ENCODE assay signal across 11 cellular contexts in genomic region chr19:40810160-40810559, GRCh38. TPM values are rescaled to one million over a fixed set of nuclear protein-coding genes. Genes with fewer than 3 reads are reported as not detected.
DNase-seq lines count a peak whose midpoint lies in the region; ATAC-seq, FAIRE-seq and TF ChIP-seq lines count a peak whose summit lies in the region.
"Had no signal": no experiment of that assay in that cellular context is flagged by ENCODE, and none has a peak within 500 bp of the region (broad histone marks: within the 10 kb centered on the region; RNA-seq: fewer than 3 reads in every experiment).

No MANE protein-coding gene starts in this region.

- H3K27ac Mint-ChIP-seq in activated CD4-positive, alpha-beta T cell treated with anti-CD3 and anti-CD28 coated beads, Interleukin-2, amount 10 ng/mL, durations not matched to agents 7 days and 5 days: no peak overlapping the region

- H3K27ac ChIP-seq in ascending aorta (peak overlapping the region; percentile 63 to 71), kidney (ENCODE audit: low read depth in 2 of 2, low read length in 2 of 2) (peak overlapping the region in 1 of 2 donors; percentile 14), stomach smooth muscle (ENCODE audit: low read length) (peak overlapping the region; percentile 69)

- H3K9me3 Mint-ChIP-seq in activated CD4-positive, alpha-beta T cell treated with anti-CD3 and anti-CD28 coated beads, Interleukin-2, amount 10 ng/mL, durations not matched to agents 7 days and 5 days: no peaks in the 10 kb centered on the region

- CTCF ChIA-PET in activated CD4-positive, alpha-beta T cell treated with anti-CD3 and anti-CD28 coated beads, Interleukin-2, amount 10 ng/mL, durations not matched to agents 7 days and 5 days (lab: Charles Lee): interaction anchor here (1.3 kb wide), 2 partner anchors 9 to 12 kb away, joined by 3 read pairs; no protein-coding TSS in a partner anchor

- TF ChIP-seq CTCF in ascending aorta (IDR thresholded peaks at IDR 0.05) (no peak), kidney (IDR thresholded peaks at IDR 0.05; ENCODE audit: borderline replicate concordance, extremely low read depth, insufficient read depth) (no peak)

- POLR2A ChIA-PET in activated CD4-positive, alpha-beta T cell treated with anti-CD3 and anti-CD28 coated beads, Interleukin-2, amount 10 ng/mL, durations not matched to agents 7 days and 5 days (lab: Charles Lee): no interaction called here

- peak overlapping the region; percentile 51 to 64 for H3K4me3 ChIP-seq in ascending aorta
- peak overlapping the region; percentile 19 to 42 for H3K4me3 ChIP-seq in kidney (ENCODE audit: low read length in 2 of 2)
- peak overlapping the region in 1 of 2 donors; percentile 70 for H3K4me3 ChIP-seq in stomach smooth muscle (ENCODE audit: low read length in 2 of 2)

- H3K4me1 ChIP-seq in ascending aorta (peaks cover 0 to 37% of the 10 kb centered on the region in 2 donors), kidney (ENCODE audit: control insufficient read depth in 1 of 2, insufficient read depth in 1 of 2, low read depth in 1 of 2, low read length in 2 of 2) (peaks cover 7 to 35% of the 10 kb centered on the region in 2 donors), stomach smooth muscle (ENCODE audit: control insufficient read depth, insufficient read depth, low read length) (peaks cover 51% of the 10 kb centered on the region)

- H3K9ac ChIP-seq in kidney (ENCODE audit: low read length in 2 of 2): no peak overlapping the region
- no peak overlapping the region for H3K9ac ChIP-seq in stomach smooth muscle (ENCODE audit: low read length in 2 of 2)

- no peak for ATAC-seq in HG03108 (IDR thresholded peaks at IDR 0.05; ENCODE audit: unreplicated experiment)

- peaks cover 50% of the 10 kb centered on the region for H3K36me3 Mint-ChIP-seq in activated CD4-positive, alpha-beta T cell treated with anti-CD3 and anti-CD28 coated beads, Interleukin-2, amount 10 ng/mL, durations not matched to agents 7 days and 5 days (ENCODE audit: low read depth)

- no peak for FAIRE-seq in kidney (lab: Jason Lieb, UNC)

- intact Hi-C loops in ascending aorta (cut with DNase I): loop anchor here (2.0 to 10.0 kb wide), 2 partner anchors 147 to 525 kb away; partner anchors contain the start of gene AKT2
- intact Hi-C loops in kidney (cut with DNase I): no loop called here

- no peaks in the 10 kb centered on the region for H3K27me3 ChIP-seq in ascending aorta
- no peaks in the 10 kb centered on the region for H3K27me3 ChIP-seq in stomach smooth muscle (ENCODE audit: control insufficient read depth in 1 of 2, insufficient read depth in 2 of 2, low read length in 2 of 2)

- H3K27me3 Mint-ChIP-seq in activated CD4-positive, alpha-beta T cell treated with anti-CD3 and anti-CD28 coated beads, Interleukin-2, amount 10 ng/mL, durations not matched to agents 7 days and 5 days: peaks cover 28% of the 10 kb centered on the region

- H3K36me3 ChIP-seq in ascending aorta: peaks cover 12 to 28% of the 10 kb centered on the region in 2 donors
- H3K36me3 ChIP-seq in kidney (ENCODE audit: control insufficient read depth in 1 of 2, insufficient read depth in 2 of 2, low read length in 2 of 2): peaks cover 5 to 14% of the 10 kb centered on the region in 2 donors
- peaks cover 9 to 20% of the 10 kb centered on the region in 2 donors for H3K36me3 ChIP-seq in stomach smooth muscle (ENCODE audit: control insufficient read depth in 2 of 2, insufficient read depth in 2 of 2, low read length in 2 of 2)

- no peak for DNase-seq in activated CD4-positive, alpha-beta T cell treated with anti-CD3 and anti-CD28 coated beads, Interleukin-2, amount 10 ng/mL, durations not matched to agents 7 days and 5 days
- DNase-seq in activated CD4-positive, alpha-beta T cell treated with anti-CD3 and anti-CD28 coated beads for 48 hours: no peak
- DNase-seq in ascending aorta (ENCODE audit: low spot score in 2 of 2) (no peak), kidney (no peak), NCI-H2107 treated with DMSO at 0.1 percent for 48 hours (lab: John Stamatoyannopoulos, UW; ENCODE audit: unreplicated experiment) (no peak), NCI-H2081 (lab: John Stamatoyannopoulos, UW) (no peak)
- DNase-seq: cortex of kidney had no signal

- peaks cover 68% of the 10 kb centered on the region for H3K4me1 Mint-ChIP-seq in activated CD4-positive, alpha-beta T cell treated with anti-CD3 and anti-CD28 coated beads, Interleukin-2, amount 10 ng/mL, durations not matched to agents 7 days and 5 days

- H3K9me3 ChIP-seq in ascending aorta (no peaks in the 10 kb centered on the region), kidney (ENCODE audit: control insufficient read depth in 1 of 2, low read length in 2 of 2) (no peaks in the 10 kb centered on the region), stomach smooth muscle (ENCODE audit: control insufficient read depth in 2 of 2, low read length in 2 of 2) (no peaks in the 10 kb centered on the region)

- peak overlapping the region; percentile 84 for H3K4me3 Mint-ChIP-seq in activated CD4-positive, alpha-beta T cell treated with anti-CD3 and anti-CD28 coated beads, Interleukin-2, amount 10 ng/mL, durations not matched to agents 7 days and 5 days

RNA-seq across cellular contexts. Expression of gene EGLN2, which starts 11.2 kb away (rescaled TPM):
- total RNA-seq in activated CD4-positive, alpha-beta T cell treated with anti-CD3 and anti-CD28 coated beads, Interleukin-2, amount 10 ng/mL, durations not matched to agents 7 days and 5 days: 100 to 1,000 TPM; 124 to 126 TPM
- total RNA-seq in ascending aorta (149 TPM), kidney (96.0 TPM)
- polyA plus RNA-seq in kidney (ENCODE audit: insufficient read depth, low read depth, low replicate concordance): 96.3 TPM

RNA-seq across cellular contexts. Expression of gene RAB4B, which starts 32.1 kb away (rescaled TPM):
- total RNA-seq in activated CD4-positive, alpha-beta T cell treated with anti-CD3 and anti-CD28 coated beads, Interleukin-2, amount 10 ng/mL, durations not matched to agents 7 days and 5 days: 10 to 100 TPM; 52.8 to 54.7 TPM
- total RNA-seq in ascending aorta: 56.8 TPM
- total RNA-seq in kidney: 42.1 TPM
- polyA plus RNA-seq in kidney (ENCODE audit: insufficient read depth, low read depth, low replicate concordance): 61.7 TPM

RNA-seq across cellular contexts. Expression of gene MIA, which starts 34.8 kb away (rescaled TPM):
- under 1 TPM in 1 of 2 experiments, not detected in 1; 0.89 TPM for total RNA-seq in activated CD4-positive, alpha-beta T cell treated with anti-CD3 and anti-CD28 coated beads, Interleukin-2, amount 10 ng/mL, durations not matched to agents 7 days and 5 days
- total RNA-seq in ascending aorta (not detected), kidney (6.5 TPM)
- polyA plus RNA-seq in kidney (ENCODE audit: insufficient read depth, low read depth, low replicate concordance): not detected
- total RNA-seq: myocyte; T-helper 1 cell treated with Interleukin-12 subunit alpha and Interleukin-12 subunit beta and Interleukin-4 antibody, amounts not matched to agents 30 ng/mL and 1 ng/mL, for 36 hours had no signal

RNA-seq across cellular contexts. Expression of gene CYP2A6, which starts 40.1 kb away (rescaled TPM):
- total RNA-seq in activated CD4-positive, alpha-beta T cell treated with anti-CD3 and anti-CD28 coated beads, Interleukin-2, amount 10 ng/mL, durations not matched to agents 7 days and 5 days: not detected
- not detected for total RNA-seq in ascending aorta
- not detected for total RNA-seq in kidney
- not detected for polyA plus RNA-seq in kidney (ENCODE audit: insufficient read depth, low read depth, low replicate concordance)
- total RNA-seq: myocyte; T-helper 1 cell treated with Interleukin-12 subunit alpha and Interleukin-12 subunit beta and Interleukin-4 antibody, amounts not matched to agents 30 ng/mL and 1 ng/mL, for 36 hours had no signal

RNA-seq across cellular contexts. Expression of gene SNRPA, which starts 59.2 kb away (rescaled TPM):
- total RNA-seq in activated CD4-positive, alpha-beta T cell treated with anti-CD3 and anti-CD28 coated beads, Interleukin-2, amount 10 ng/mL, durations not matched to agents 7 days and 5 days: 100 to 1,000 TPM; 149 to 182 TPM
- total RNA-seq in ascending aorta: 154 TPM
- total RNA-seq in kidney: 48.7 TPM
- 52.6 TPM for polyA plus RNA-seq in kidney (ENCODE audit: insufficient read depth, low read depth, low replicate concordance)
